In genomic region chr14:22884721-22885523, GRCh38 we compare ENCODE assay signal across 2 cellular contexts.
TF ChIP-seq lines count a peak whose summit lies in the region.

No MANE protein-coding gene starts in this region.

TF ChIP-seq in GM23338, 12 proteins besides CTCF, POLR2A, EP300 and RAD21:
- no peak for TF ChIP-seq REST (IDR thresholded peaks at IDR 0.05; ENCODE audit: unreplicated experiment)
- no peak for TF ChIP-seq STAT1 (IDR thresholded peaks at IDR 0.05; ENCODE audit: unreplicated experiment)
- no peak for TF ChIP-seq JUNB (IDR thresholded peaks at IDR 0.05; ENCODE audit: unreplicated experiment)
- TF ChIP-seq ZNF114 (CRISPR knock-in tag; IDR thresholded peaks at IDR 0.05) = no peak
- no peak for TF ChIP-seq CREB1 (CRISPR knock-in tag; IDR thresholded peaks at IDR 0.05; ENCODE audit: low read depth)
- no peak for TF ChIP-seq ZNF331 (CRISPR knock-in tag; IDR thresholded peaks at IDR 0.05; ENCODE audit: low read depth)
- TF ChIP-seq POLR2AphosphoS5 (IDR thresholded peaks at IDR 0.05; ENCODE audit: low read depth) = no peak
- TF ChIP-seq, protein P1, sequence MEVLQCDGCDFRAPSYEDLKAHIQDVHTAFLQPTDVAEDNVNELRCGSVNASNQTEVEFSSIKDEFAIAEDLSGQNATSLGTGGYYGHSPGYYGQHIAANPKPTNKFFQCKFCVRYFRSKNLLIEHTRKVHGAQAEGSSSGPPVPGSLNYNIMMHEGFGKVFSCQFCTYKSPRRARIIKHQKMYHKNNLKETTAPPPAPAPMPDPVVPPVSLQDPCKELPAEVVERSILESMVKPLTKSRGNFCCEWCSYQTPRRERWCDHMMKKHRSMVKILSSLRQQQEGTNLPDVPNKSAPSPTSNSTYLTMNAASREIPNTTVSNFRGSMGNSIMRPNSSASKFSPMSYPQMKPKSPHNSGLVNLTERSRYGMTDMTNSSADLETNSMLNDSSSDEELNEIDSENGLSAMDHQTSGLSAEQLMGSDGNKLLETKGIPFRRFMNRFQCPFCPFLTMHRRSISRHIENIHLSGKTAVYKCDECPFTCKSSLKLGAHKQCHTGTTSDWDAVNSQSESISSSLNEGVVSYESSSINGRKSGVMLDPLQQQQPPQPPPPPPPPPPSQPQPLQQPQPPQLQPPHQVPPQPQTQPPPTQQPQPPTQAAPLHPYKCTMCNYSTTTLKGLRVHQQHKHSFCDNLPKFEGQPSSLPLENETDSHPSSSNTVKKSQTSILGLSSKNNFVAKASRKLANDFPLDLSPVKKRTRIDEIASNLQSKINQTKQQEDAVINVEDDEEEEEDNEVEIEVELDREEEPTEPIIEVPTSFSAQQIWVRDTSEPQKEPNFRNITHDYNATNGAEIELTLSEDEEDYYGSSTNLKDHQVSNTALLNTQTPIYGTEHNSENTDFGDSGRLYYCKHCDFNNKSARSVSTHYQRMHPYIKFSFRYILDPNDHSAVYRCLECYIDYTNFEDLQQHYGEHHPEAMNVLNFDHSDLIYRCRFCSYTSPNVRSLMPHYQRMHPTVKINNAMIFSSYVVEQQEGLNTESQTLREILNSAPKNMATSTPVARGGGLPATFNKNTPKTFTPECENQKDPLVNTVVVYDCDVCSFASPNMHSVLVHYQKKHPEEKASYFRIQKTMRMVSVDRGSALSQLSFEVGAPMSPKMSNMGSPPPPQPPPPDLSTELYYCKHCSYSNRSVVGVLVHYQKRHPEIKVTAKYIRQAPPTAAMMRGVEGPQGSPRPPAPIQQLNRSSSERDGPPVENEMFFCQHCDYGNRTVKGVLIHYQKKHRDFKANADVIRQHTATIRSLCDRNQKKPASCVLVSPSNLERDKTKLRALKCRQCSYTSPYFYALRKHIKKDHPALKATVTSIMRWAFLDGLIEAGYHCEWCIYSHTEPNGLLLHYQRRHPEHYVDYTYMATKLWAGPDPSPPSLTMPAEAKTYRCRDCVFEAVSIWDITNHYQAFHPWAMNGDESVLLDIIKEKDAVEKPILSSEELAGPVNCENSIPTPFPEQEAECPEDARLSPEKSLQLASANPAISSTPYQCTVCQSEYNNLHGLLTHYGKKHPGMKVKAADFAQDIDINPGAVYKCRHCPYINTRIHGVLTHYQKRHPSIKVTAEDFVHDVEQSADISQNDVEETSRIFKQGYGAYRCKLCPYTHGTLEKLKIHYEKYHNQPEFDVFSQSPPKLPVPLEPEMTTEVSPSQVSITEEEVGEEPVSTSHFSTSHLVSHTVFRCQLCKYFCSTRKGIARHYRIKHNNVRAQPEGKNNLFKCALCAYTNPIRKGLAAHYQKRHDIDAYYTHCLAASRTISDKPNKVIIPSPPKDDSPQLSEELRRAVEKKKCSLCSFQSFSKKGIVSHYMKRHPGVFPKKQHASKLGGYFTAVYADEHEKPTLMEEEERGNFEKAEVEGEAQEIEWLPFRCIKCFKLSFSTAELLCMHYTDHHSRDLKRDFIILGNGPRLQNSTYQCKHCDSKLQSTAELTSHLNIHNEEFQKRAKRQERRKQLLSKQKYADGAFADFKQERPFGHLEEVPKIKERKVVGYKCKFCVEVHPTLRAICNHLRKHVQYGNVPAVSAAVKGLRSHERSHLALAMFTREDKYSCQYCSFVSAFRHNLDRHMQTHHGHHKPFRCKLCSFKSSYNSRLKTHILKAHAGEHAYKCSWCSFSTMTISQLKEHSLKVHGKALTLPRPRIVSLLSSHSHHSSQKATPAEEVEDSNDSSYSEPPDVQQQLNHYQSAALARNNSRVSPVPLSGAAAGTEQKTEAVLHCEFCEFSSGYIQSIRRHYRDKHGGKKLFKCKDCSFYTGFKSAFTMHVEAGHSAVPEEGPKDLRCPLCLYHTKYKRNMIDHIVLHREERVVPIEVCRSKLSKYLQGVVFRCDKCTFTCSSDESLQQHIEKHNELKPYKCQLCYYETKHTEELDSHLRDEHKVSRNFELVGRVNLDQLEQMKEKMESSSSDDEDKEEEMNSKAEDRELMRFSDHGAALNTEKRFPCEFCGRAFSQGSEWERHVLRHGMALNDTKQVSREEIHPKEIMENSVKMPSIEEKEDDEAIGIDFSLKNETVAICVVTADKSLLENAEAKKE (CRISPR knock-in tag; IDR thresholded peaks at IDR 0.05) = no peak
- no peak for TF ChIP-seq NANOG (IDR thresholded peaks at IDR 0.05; ENCODE audit: borderline replicate concordance)
- no peak for TF ChIP-seq EZH2phosphoT487 (IDR thresholded peaks at IDR 0.05; ENCODE audit: unreplicated experiment)
- no peak for TF ChIP-seq EZH2 (IDR thresholded peaks at IDR 0.05; ENCODE audit: low read depth, unreplicated experiment)

TF ChIP-seq in H1, 55 proteins besides CTCF, POLR2A, EP300 and RAD21:
- no peak for TF ChIP-seq E2F6 (IDR thresholded peaks at IDR 0.05)
- no peak for TF ChIP-seq USF2 (IDR thresholded peaks at IDR 0.05; ENCODE audit: low read length)
- TF ChIP-seq CEBPB (IDR thresholded peaks at IDR 0.05; ENCODE audit: low read depth, low read length) = no peak
- no peak for TF ChIP-seq POLR2AphosphoS5 (IDR thresholded peaks at IDR 0.05; ENCODE audit: low read depth, low read length)
- TF ChIP-seq JUN (IDR thresholded peaks at IDR 0.05; ENCODE audit: low read depth, low read length) = no peak
- TF ChIP-seq MAFK (IDR thresholded peaks at IDR 0.05; ENCODE audit: low read depth, low read length) = no peak
- TF ChIP-seq GABPA (IDR thresholded peaks at IDR 0.05; ENCODE audit: borderline replicate concordance, insufficient read depth, low read length) = no peak
- TF ChIP-seq SIRT6 (IDR thresholded peaks at IDR 0.05; ENCODE audit: low read length) = no peak
- TF ChIP-seq TCF12 (IDR thresholded peaks at IDR 0.05; ENCODE audit: low read depth, low read length) = no peak
- no peak for TF ChIP-seq KDM4A (IDR thresholded peaks at IDR 0.05; ENCODE audit: low read depth, low read length, severe bottlenecking)
- TF ChIP-seq NRF1 (IDR thresholded peaks at IDR 0.05; ENCODE audit: low read depth, low read length) = no peak
- TF ChIP-seq MAX (IDR thresholded peaks at IDR 0.05) = no peak
- no peak for TF ChIP-seq BCL11A (IDR thresholded peaks at IDR 0.05; ENCODE audit: low read depth in 2 of 2, low read length in 2 of 2)
- no peak for TF ChIP-seq EGR1 (IDR thresholded peaks at IDR 0.05; ENCODE audit: borderline replicate concordance, low read depth, low read length)
- TF ChIP-seq, protein P2, sequence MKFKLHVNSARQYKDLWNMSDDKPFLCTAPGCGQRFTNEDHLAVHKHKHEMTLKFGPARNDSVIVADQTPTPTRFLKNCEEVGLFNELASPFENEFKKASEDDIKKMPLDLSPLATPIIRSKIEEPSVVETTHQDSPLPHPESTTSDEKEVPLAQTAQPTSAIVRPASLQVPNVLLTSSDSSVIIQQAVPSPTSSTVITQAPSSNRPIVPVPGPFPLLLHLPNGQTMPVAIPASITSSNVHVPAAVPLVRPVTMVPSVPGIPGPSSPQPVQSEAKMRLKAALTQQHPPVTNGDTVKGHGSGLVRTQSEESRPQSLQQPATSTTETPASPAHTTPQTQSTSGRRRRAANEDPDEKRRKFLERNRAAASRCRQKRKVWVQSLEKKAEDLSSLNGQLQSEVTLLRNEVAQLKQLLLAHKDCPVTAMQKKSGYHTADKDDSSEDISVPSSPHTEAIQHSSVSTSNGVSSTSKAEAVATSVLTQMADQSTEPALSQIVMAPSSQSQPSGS (IDR thresholded peaks at IDR 0.05; ENCODE audit: low read length) = no peak
- no peak for TF ChIP-seq SAP30 (IDR thresholded peaks at IDR 0.05; ENCODE audit: insufficient read depth, insufficient replicate concordance, low read length)
